ENCODE assay signal across 17 cellular contexts in genomic region chr12:71282020-71282419, GRCh38.
DNase-seq lines count a peak whose midpoint lies in the region; ATAC-seq and TF ChIP-seq lines count a peak whose summit lies in the region.
"Had no signal": no experiment of that assay in that cellular context is flagged by ENCODE, and none has a peak within 500 bp of the region (broad histone marks: within the 10 kb centered on the region; RNA-seq: fewer than 3 reads in every experiment).

No MANE protein-coding gene starts in this region.

- H4K91ac ChIP-seq in H9 (ENCODE audit: insufficient read length, low read depth, low read length) = no peak overlapping the region

- intact Hi-C loops in heart right ventricle (cut with DNase I) = no loop called here
- intact Hi-C loops in spleen (cut with DNase I; ENCODE audit: low total_unique reads) = no loop called here

- no peak overlapping the region for H2BK12ac ChIP-seq in H9 (ENCODE audit: insufficient read length, low read depth, low read length)

- H3K79me2 ChIP-seq in H9 (ENCODE audit: insufficient read depth, low read length) = no peaks in the 10 kb centered on the region

- H2AK5ac ChIP-seq in H9 (ENCODE audit: insufficient read length, low read length) = no peak overlapping the region

- H3K79me1 ChIP-seq in H9 (ENCODE audit: insufficient read depth, low read depth, low read length, poor library complexity, severe bottlenecking) = no peaks in the 10 kb centered on the region

- H3K4ac ChIP-seq in H9 (ENCODE audit: low read depth, low read length) = no peak overlapping the region

- no peak overlapping the region for H3K18ac ChIP-seq in H9 (ENCODE audit: insufficient read length, low read depth, low read length)

- H3K23me2 ChIP-seq in H9 (ENCODE audit: insufficient read length, low read depth, low read length, poor library complexity, severe bottlenecking) = no peaks in the 10 kb centered on the region

- TF ChIP-seq POLR2A in spleen (IDR thresholded peaks at IDR 0.05) = no peak

- no peaks in the 10 kb centered on the region for H4K20me1 ChIP-seq in H9 (ENCODE audit: control insufficient read depth, insufficient read depth, insufficient read length)

- no peak overlapping the region for H4K8ac ChIP-seq in H9 (replicated peaks; ENCODE audit: insufficient read length, low read depth, low read length)

- no peaks in the 10 kb centered on the region for H3K27me3 ChIP-seq in H9 (ENCODE audit: insufficient read depth, low read length)
- H3K27me3 ChIP-seq in heart right ventricle = no peaks in the 10 kb centered on the region
- H3K27me3 ChIP-seq in spleen (replicated peaks in 1 of 7) = no peaks in the 10 kb centered on the region

- H3K4me1 ChIP-seq in H9 (ENCODE audit: insufficient read depth, low read length) (no peaks in the 10 kb centered on the region), heart right ventricle (no peaks in the 10 kb centered on the region), spleen (no peaks in the 10 kb centered on the region)
- H3K4me1 ChIP-seq: A549, Caco-2 had no signal

- DNase-seq in H9 = no peak
- no peak for DNase-seq in WTC11 (ENCODE audit: low spot score)
- peak; percentile 15 for DNase-seq in iris pigment epithelial cell (ENCODE audit: low read depth)
- no peak for DNase-seq in stimulated activated effector memory CD8-positive, alpha-beta T cell treated with anti-CD3 and anti-CD28 coated beads, Interleukin-12 subunit alpha, Interleukin-12 subunit beta, amount 100 ng/mL, for 72 hours (ENCODE audit: low spot score in 2 of 2)
- DNase-seq in heart right ventricle = no peak
- no peak for DNase-seq in spleen
- DNase-seq: Caco-2; CD4-positive, alpha-beta T cell; DMS153; HCEC 1CT; NCI-H1092 treated with DMSO at 0.1 percent for 48 hours; NCI-H146; NCI-H2029 treated with DMSO at 0.1 percent for 48 hours; NCI-H226; NCI-H524 treated with DMSO at 0.1 percent for 48 hours had no signal

- no peak overlapping the region for H2BK5ac ChIP-seq in H9 (ENCODE audit: insufficient read length, low read length)

- H3K9me3 ChIP-seq in H9 (ENCODE audit: control insufficient read depth, low read depth, low read length) = no peaks in the 10 kb centered on the region
- no peaks in the 10 kb centered on the region for H3K9me3 ChIP-seq in heart right ventricle
- peaks cover 0 to 4% (median 0%) of the 10 kb centered on the region in 8 donors for H3K9me3 ChIP-seq in spleen
- H3K9me3 ChIP-seq: A549, Caco-2 had no signal

- TF ChIP-seq CTCF in H9 (conservative IDR thresholded peaks at IDR 0.05) (no peak), WTC11 (IDR thresholded peaks at IDR 0.05) (no peak), heart right ventricle (IDR thresholded peaks at IDR 0.05) (no peak), spleen (IDR thresholded peaks at IDR 0.05 in 8 of 11, conservative IDR thresholded peaks at IDR 0.05 in 3 of 11) (no peak)

- no peaks in the 10 kb centered on the region; a peak in 1 of 5 replicates for H3K9me3 Mint-ChIP-seq in H9
- H3K9me3 Mint-ChIP-seq in WTC11 = peaks cover 12% of the 10 kb centered on the region
- peaks cover 6% of the 10 kb centered on the region for H3K9me3 Mint-ChIP-seq in stimulated activated effector memory CD8-positive, alpha-beta T cell treated with anti-CD3 and anti-CD28 coated beads, Interleukin-12 subunit alpha, Interleukin-12 subunit beta, amount 100 ng/mL, for 72 hours
- H3K9me3 Mint-ChIP-seq: CD4-positive, alpha-beta T cell had no signal

- H3K4me3 Mint-ChIP-seq in H9 = no peak overlapping the region
- H3K4me3 Mint-ChIP-seq in WTC11 = no peak overlapping the region
- no peak overlapping the region for H3K4me3 Mint-ChIP-seq in stimulated activated effector memory CD8-positive, alpha-beta T cell treated with anti-CD3 and anti-CD28 coated beads, Interleukin-12 subunit alpha, Interleukin-12 subunit beta, amount 100 ng/mL, for 72 hours
- H3K4me3 Mint-ChIP-seq: CD4-positive, alpha-beta T cell had no signal

- no peaks in the 10 kb centered on the region; a peak in 1 of 7 replicates for H3K36me3 Mint-ChIP-seq in H9 (ENCODE audit: insufficient read depth in 1 of 3, low read depth in 3 of 3)
- H3K36me3 Mint-ChIP-seq in WTC11 = no peaks in the 10 kb centered on the region
- H3K36me3 Mint-ChIP-seq in stimulated activated effector memory CD8-positive, alpha-beta T cell treated with anti-CD3 and anti-CD28 coated beads, Interleukin-12 subunit alpha, Interleukin-12 subunit beta, amount 100 ng/mL, for 72 hours = no peaks in the 10 kb centered on the region

- CTCF ChIA-PET in WTC11 (lab: Charles Lee) = no interaction called here

- H2BK20ac ChIP-seq in H9 (ENCODE audit: low read depth, low read length, poor library complexity, severe bottlenecking) = no peak overlapping the region

- no CpG with 5 or more reads among the region's 4 CpGs for WGBS in H9 (ENCODE audit: extremely low coverage, insufficient read length, low lambda C conversion rate)
- 45 to 47% methylated on average over 4 of the region's 4 CpGs for WGBS in heart right ventricle, 2 donors
- 58 to 76% (median 67%) methylated on average over 4 of the region's 4 CpGs for WGBS in spleen, 5 donors

- H3K4me1 Mint-ChIP-seq in H9 = peaks cover 10% of the 10 kb centered on the region in 2 experiments
- H3K4me1 Mint-ChIP-seq in WTC11 = peaks cover 11% of the 10 kb centered on the region
- H3K4me1 Mint-ChIP-seq in stimulated activated effector memory CD8-positive, alpha-beta T cell treated with anti-CD3 and anti-CD28 coated beads, Interleukin-12 subunit alpha, Interleukin-12 subunit beta, amount 100 ng/mL, for 72 hours = no peaks in the 10 kb centered on the region

- H3K4me3 ChIP-seq in heart right ventricle = no peak overlapping the region
- H3K4me3 ChIP-seq in spleen = no peak overlapping the region
- H3K4me3 ChIP-seq: A549 had no signal

- H2BK15ac ChIP-seq in H9 (ENCODE audit: low read depth, low read length) = no peak overlapping the region

- peak; percentile 66 for ATAC-seq in WTC11
- ATAC-seq in stimulated activated effector memory CD8-positive, alpha-beta T cell treated with anti-CD3 and anti-CD28 coated beads, Interleukin-12 subunit alpha, Interleukin-12 subunit beta, amount 100 ng/mL, for 72 hours = peak; percentile 26
- no peak for ATAC-seq in heart right ventricle
- no peak for ATAC-seq in HG02623 (IDR thresholded peaks at IDR 0.05; ENCODE audit: unreplicated experiment)
- ATAC-seq: A549 had no signal

- H3T11ph ChIP-seq in H9 (ENCODE audit: low read length) = no peak overlapping the region

- H3K27ac Mint-ChIP-seq in H9 (peak overlapping the region in 1 of 3 experiments; percentile 52; a peak in 1 of 7 replicates), WTC11 (no peak overlapping the region)
- H3K27ac Mint-ChIP-seq in stimulated activated effector memory CD8-positive, alpha-beta T cell treated with anti-CD3 and anti-CD28 coated beads, Interleukin-12 subunit alpha, Interleukin-12 subunit beta, amount 100 ng/mL, for 72 hours = no peak overlapping the region
- H3K27ac Mint-ChIP-seq: CD4-positive, alpha-beta T cell had no signal

- peak overlapping the region; percentile 1; the same call in 1 of the 2 replicates for H3K14ac ChIP-seq in H9 (ENCODE audit: insufficient read depth, low read length)

- H3K56ac ChIP-seq in H9 (ENCODE audit: insufficient read length, low read depth, low read length) = no peak overlapping the region

- no peaks in the 10 kb centered on the region for H3K27me3 Mint-ChIP-seq in H9 (ENCODE audit: low read depth)
- no peaks in the 10 kb centered on the region for H3K27me3 Mint-ChIP-seq in WTC11 (ENCODE audit: low read depth)
- H3K27me3 Mint-ChIP-seq: CD4-positive, alpha-beta T cell had no signal

- no peak overlapping the region for H3K27ac ChIP-seq in H9 (ENCODE audit: insufficient read length, low read depth, low read length)
- no peak overlapping the region for H3K27ac ChIP-seq in heart right ventricle
- no peak overlapping the region for H3K27ac ChIP-seq in spleen
- H3K27ac ChIP-seq: A549 had no signal

- H2AFZ ChIP-seq in H9 (ENCODE audit: low read length) = peak overlapping the region; percentile 48

- H3K36me3 ChIP-seq in heart right ventricle = no peaks in the 10 kb centered on the region
- H3K36me3 ChIP-seq in spleen = no peaks in the 10 kb centered on the region

- H4K5ac ChIP-seq in H9 (ENCODE audit: insufficient read length, low read depth, low read length) = no peak overlapping the region

- H3K23ac ChIP-seq in H9 (ENCODE audit: insufficient read length, low read depth, low read length) = no peak overlapping the region

- H3K4me2 ChIP-seq in H9 (ENCODE audit: insufficient read depth, insufficient read length, low read length) = no peak overlapping the region
- H3K4me2 ChIP-seq: A549 had no signal

- no peak overlapping the region for H3K9ac ChIP-seq in H9 (ENCODE audit: extremely low read depth, insufficient read length, low read length)

- no peak overlapping the region for H2BK120ac ChIP-seq in H9 (ENCODE audit: low read depth, low read length, poor library complexity, severe bottlenecking)

- POLR2A ChIA-PET in WTC11 (lab: Charles Lee) = interaction anchor here (0.6 to 0.7 kb wide), 2 partner anchors 560 to 723 kb away, joined by 3 read pairs; no protein-coding TSS in a partner anchor

TF ChIP-seq in WTC11, 78 proteins besides CTCF, POLR2A, EP300 and RAD21:
- TF ChIP-seq RORB (CRISPR knock-in tag; IDR thresholded peaks at IDR 0.05) (no peak), CREM (CRISPR knock-in tag; IDR thresholded peaks at IDR 0.05) (no peak)

Comparison
In these comparisons a context has a peak if more than half of its experiments do, and no peak if none do; other contexts are left out.
1. ATAC-seq: peak in WTC11 (single experiment) and stimulated activated effector memory CD8-positive, alpha-beta T cell treated with anti-CD3 and anti-CD28 coated beads, Interleukin-12 subunit alpha, Interleukin-12 subunit beta, amount 100 ng/mL, for 72 hours (single experiment); none in heart right ventricle (0 of 8) and HG02623 (single experiment).